8 cellular contexts compared by ENCODE assay signal in the genomic region with DNA sequence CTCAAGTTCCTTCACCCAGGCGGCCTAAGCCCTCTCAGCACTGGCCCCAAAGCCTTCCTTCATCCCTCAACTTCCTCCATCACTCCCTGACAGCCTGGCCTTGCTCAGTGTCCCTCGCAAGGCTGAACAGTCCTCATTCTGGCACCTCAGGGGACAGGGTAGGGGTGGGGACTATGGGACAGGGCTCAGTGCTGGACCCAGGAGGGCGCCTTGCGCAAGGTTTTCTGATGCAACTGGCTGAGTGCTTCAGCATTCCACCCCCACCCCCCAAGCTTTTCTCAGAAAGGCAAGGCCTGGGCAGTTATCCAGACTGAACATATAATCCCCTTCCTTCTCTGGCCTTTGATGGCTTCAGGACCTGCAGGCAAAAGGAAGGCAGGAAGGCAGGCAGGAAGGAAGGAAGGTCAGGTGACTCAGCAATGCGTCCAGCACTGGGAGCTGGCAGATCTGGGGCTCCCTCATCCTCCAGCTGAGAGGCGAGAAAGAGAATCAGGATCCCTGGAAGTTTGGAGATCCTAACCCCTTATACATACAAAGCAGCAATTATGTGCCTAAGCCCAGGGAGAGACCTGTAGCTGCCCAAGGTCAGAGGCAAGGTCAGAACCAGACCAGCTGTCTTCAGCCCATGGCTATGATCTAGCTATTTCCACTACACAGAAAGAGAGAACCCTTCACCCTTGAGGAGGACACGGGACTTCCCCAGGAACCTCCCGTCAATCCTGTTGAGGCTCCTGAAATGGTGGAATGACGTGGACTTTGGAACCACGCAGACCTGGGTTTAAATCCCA. TPM values are rescaled to one million over a fixed set of nuclear protein-coding genes. Genes with fewer than 3 reads are reported as not detected.
DNase-seq lines count a peak whose midpoint lies in the region; ATAC-seq and TF ChIP-seq lines count a peak whose summit lies in the region.

No MANE protein-coding gene starts in this region.

- peak overlapping the region; percentile 99 for H3K27ac ChIP-seq in VCaP

- peak; percentile 74 for DNase-seq in AG08396 (ENCODE audit: low spot score)
- DNase-seq in HT-29 (ENCODE audit: low spot score): peak; percentile 76
- peak; percentile 63 for DNase-seq in hepatic stellate cell (ENCODE audit: low spot score)
- DNase-seq in ureter (ENCODE audit: low spot score): peak; percentile 59

- no peak for ATAC-seq in HG03457 (IDR thresholded peaks at IDR 0.05; ENCODE audit: unreplicated experiment)
- ATAC-seq in GM18909 (IDR thresholded peaks at IDR 0.05; ENCODE audit: poor library complexity, unreplicated experiment): no peak
- no peak for ATAC-seq in HG03565 (IDR thresholded peaks at IDR 0.05; ENCODE audit: unreplicated experiment)

- no peak for TF ChIP-seq CTCF in VCaP (conservative IDR thresholded peaks at IDR 0.05)

RNA-seq across cellular contexts. Expression of a gene that starts 8.6 kb away (rescaled TPM):
- total RNA-seq in HT-29 (2014; rRNA removed; shearing (Covaris generic)): 137 TPM in 2 replicates
- total RNA-seq in ureter: 28.1 TPM

RNA-seq across cellular contexts. Expression of a gene that starts 25.0 kb away (rescaled TPM):
- 12.0 and 15.5 TPM in 2 replicates for total RNA-seq in HT-29 (2014; rRNA removed; shearing (Covaris generic))
- 31.4 TPM for total RNA-seq in ureter

RNA-seq across cellular contexts. Expression of a gene that starts 36.1 kb away (rescaled TPM):
- total RNA-seq in HT-29 (2014; rRNA removed; shearing (Covaris generic)): 208 and 221 TPM in 2 replicates
- 133 TPM for total RNA-seq in ureter

RNA-seq across cellular contexts. Expression of a gene that starts 46.6 kb away (rescaled TPM):
- total RNA-seq in HT-29 (2014; rRNA removed; shearing (Covaris generic)): 2.7 and 3.9 TPM in 2 replicates
- total RNA-seq in ureter: 7.4 TPM
